ENCODE assay signal across 29 cellular contexts in genomic region chr11:72497731-72498130, GRCh38.
"Had no signal": no experiment of that assay in that cellular context is flagged by ENCODE, and none has a peak within 500 bp of the region (broad histone marks: within the 10 kb centered on the region; RNA-seq: fewer than 3 reads in every experiment).

No MANE protein-coding gene starts in this region.

- H3K4me2 ChIP-seq: hepatocyte had no signal

- H3K36me3 ChIP-seq: esophagus muscularis mucosa, gastroesophageal sphincter, heart left ventricle, prostate gland, sigmoid colon, suprapubic skin, transverse colon, upper lobe of right lung, vagina had no signal

- H3K79me2 ChIP-seq: hepatocyte had no signal

- H3K9me3 ChIP-seq: prostate gland, vagina had no signal

- H2AFZ ChIP-seq: hepatocyte had no signal

- ATAC-seq: foreskin keratinocyte; gastroesophageal sphincter; heart left ventricle; left lobe of liver; mucosa of descending colon; naive thymus-derived CD4-positive, alpha-beta T cell; right cardiac atrium; stimulated activated naive CD8-positive, alpha-beta T cell treated with anti-CD3 and anti-CD28 coated beads, Interleukin-15, amount 100 ng/mL, for 72 hours; upper lobe of right lung had no signal

- H3K4me3 ChIP-seq: coronary artery, esophagus muscularis mucosa, gastroesophageal sphincter, heart left ventricle, hepatocyte, mucosa of descending colon, prostate gland, sigmoid colon, suprapubic skin, transverse colon, upper lobe of right lung, vagina had no signal

- FAIRE-seq: endothelial cell of umbilical vein, kidney, small intestine had no signal

- H3K4me1 ChIP-seq: esophagus muscularis mucosa, foreskin keratinocyte, gastroesophageal sphincter, heart left ventricle, prostate gland, sigmoid colon, suprapubic skin, upper lobe of right lung, vagina had no signal

- H3K27ac ChIP-seq: coronary artery, esophagus muscularis mucosa, foreskin keratinocyte, gastroesophageal sphincter, heart left ventricle, hepatocyte, prostate gland, sigmoid colon, suprapubic skin, transverse colon, upper lobe of right lung, vagina had no signal

- DNase-seq: dermis blood vessel endothelial cell; effector memory CD4-positive, alpha-beta T cell; foreskin keratinocyte; heart left ventricle; kidney; mesenchymal stem cell; mucosa of descending colon; naive thymus-derived CD4-positive, alpha-beta T cell; nephron progenitor cell; nucleus accumbens; right cardiac atrium; sigmoid colon; small intestine; stimulated activated CD4-positive, alpha-beta T cell treated with anti-CD3 and anti-CD28 coated beads, Interleukin-15, amount 100 ng/mL, for 24 hours; stimulated activated CD4-positive, alpha-beta T cell treated with anti-CD3 and anti-CD28 coated beads, Interleukin-4, amount 100 ng/mL, for 1 hour; stimulated activated CD8-positive, alpha-beta memory T cell treated with anti-CD3 and anti-CD28 coated beads, Interleukin-4, amount 100 ng/mL, for 48 hours; stimulated activated naive CD4-positive, alpha-beta T cell; stimulated activated naive CD8-positive, alpha-beta T cell treated with anti-CD3 and anti-CD28 coated beads, Interleukin-15, amount 100 ng/mL, for 72 hours; transverse colon; upper lobe of right lung had no signal

- H3K27me3 ChIP-seq: foreskin keratinocyte, gastroesophageal sphincter, heart left ventricle, hepatocyte, sigmoid colon, suprapubic skin, transverse colon, upper lobe of right lung, vagina had no signal
